In genomic region chr12:109995703-109996482, GRCh38 we compare ENCODE assay signal across 8 cellular contexts.
A peak's percentile ranks its signal among the peaks of the same experiment; 100 is the strongest.
DNase-seq lines count a peak whose midpoint lies in the region; ATAC-seq lines count a peak whose summit lies in the region.

Gene GIT2 (minus strand): TSS chr12:109996368. CDS start chr12:109996224, 144 bp downstream.

- DNase-seq in CMK (ENCODE audit: low read depth), result peak; percentile 89
- peak in 74 of 76 experiments; percentile 20 to 92 (median 84) for DNase-seq in HUDEP-2 (lab: John Stamatoyannopoulos, UW; ENCODE audit: unreplicated experiment in 76 of 76)
- peak; percentile 84 for DNase-seq in NOMO-1 treated with dmso at 0.1 percent for 144 hours (lab: John Stamatoyannopoulos, UW; ENCODE audit: unreplicated experiment)
- DNase-seq in activated CD8-positive, alpha-beta memory T cell treated with anti-CD3 and anti-CD28 coated beads for 48 hours (ENCODE audit: low read depth in 2 of 3, low spot score in 2 of 3), result peak; percentile 75 to 90 (median 89)
- peak; percentile 88 to 94 (median 93) for DNase-seq in effector memory CD8-positive, alpha-beta T cell
- peak; percentile 85 to 87 for DNase-seq in memory B cell (ENCODE audit: low spot score in 2 of 2)
- peak; percentile 89 for DNase-seq in stimulated activated CD8-positive, alpha-beta memory T cell treated with anti-CD3 and anti-CD28 coated beads, Interleukin-12 subunit alpha, Interleukin-12 subunit beta, amount 100 ng/mL, for 1 hour (ENCODE audit: low read depth)

- ATAC-seq in GM21381 (IDR thresholded peaks at IDR 0.05; ENCODE audit: unreplicated experiment) (peak; percentile 61), memory B cell (ENCODE audit: low read depth) (peak; percentile 69)
- peak; percentile 77 for ATAC-seq in effector memory CD8-positive, alpha-beta T cell (replicated peaks)

- no peaks in the 10 kb centered on the region for H3K27me3 Mint-ChIP-seq in effector memory CD8-positive, alpha-beta T cell
- no peaks in the 10 kb centered on the region for H3K27me3 Mint-ChIP-seq in memory B cell

- H3K9me3 Mint-ChIP-seq in effector memory CD8-positive, alpha-beta T cell, result no peaks in the 10 kb centered on the region
- no peaks in the 10 kb centered on the region for H3K9me3 Mint-ChIP-seq in memory B cell

- H3K36me3 Mint-ChIP-seq in effector memory CD8-positive, alpha-beta T cell (ENCODE audit: insufficient read depth), result peaks cover 33% of the 10 kb centered on the region
- peaks cover 2% of the 10 kb centered on the region for H3K36me3 Mint-ChIP-seq in memory B cell

- H3K27ac Mint-ChIP-seq in effector memory CD8-positive, alpha-beta T cell, result peak within 1 kb of the TSS; percentile 90
- peak within 1 kb of the TSS; percentile 90 for H3K27ac Mint-ChIP-seq in memory B cell

- H3K4me1 Mint-ChIP-seq in effector memory CD8-positive, alpha-beta T cell (ENCODE audit: low read depth in 2 of 2), result peaks cover 35 to 45% of the 10 kb centered on the region in 2 donors
- peaks cover 32% of the 10 kb centered on the region for H3K4me1 Mint-ChIP-seq in memory B cell

- H3K4me3 Mint-ChIP-seq in effector memory CD8-positive, alpha-beta T cell, result peak within 1 kb of the TSS; percentile 83 to 95
- peak within 1 kb of the TSS; percentile 89 for H3K4me3 Mint-ChIP-seq in memory B cell

Comparison
In these comparisons a context has a peak if more than half of its experiments do, and no peak if none do; other contexts are left out.
1. Peak in every context shown above with its lines: DNase-seq and ATAC-seq.